In genomic region chr5:18745988-18746615, GRCh38 we compare ENCODE assay signal across 8 cellular contexts.
DNase-seq lines count a peak whose midpoint lies in the region; ATAC-seq, FAIRE-seq and TF ChIP-seq lines count a peak whose summit lies in the region.

No MANE protein-coding gene starts in this region.

- TF ChIP-seq EP300 in GM12878 (IDR thresholded peaks at IDR 0.05; ENCODE audit: borderline replicate concordance in 1 of 2, control insufficient read depth in 1 of 2, low read depth in 2 of 2, low read length in 2 of 2) = peak in 1 of 2 experiments; percentile 48; a peak in 1 of 4 replicates

- H3K36me3 ChIP-seq in HEK293 (ENCODE audit: control insufficient read depth in 2 of 2, insufficient read depth in 1 of 2, low read length in 2 of 2) (no peaks in the 10 kb centered on the region), MG63 (no peaks in the 10 kb centered on the region), GM12878 (ENCODE audit: control insufficient read depth in 2 of 2, insufficient read depth in 2 of 2, low read length in 1 of 2) (no peaks in the 10 kb centered on the region; a peak in 1 of 4 replicates), muscle layer of colon (ENCODE audit: insufficient read depth, low read length) (no peaks in the 10 kb centered on the region)

- peak; percentile 58 for DNase-seq in MG63
- peak; percentile 30 for DNase-seq in SKM-1 (lab: John Stamatoyannopoulos, UW; ENCODE audit: unreplicated experiment)
- peak; percentile 89 for DNase-seq in GM12878 (ENCODE audit: low read depth, low spot score)
- DNase-seq in globus pallidus (ENCODE audit: low spot score) = no peak
- no peak for DNase-seq in occipital lobe (lab: John Stamatoyannopoulos, UW)

- RAD21 ChIA-PET in GM12878 (lab: Charles Lee; ENCODE audit: unreplicated experiment) = interaction anchor here (1.1 to 2.7 kb wide), 4 partner anchors 9 to 280 kb away, joined by 3 to 33 read pairs (median 5); no protein-coding TSS in a partner anchor

- intact Hi-C loops in GM12878 (cut with micrococcal nuclease; ENCODE audit: unreplicated experiment) = loop anchor here (1.0 kb wide), 1 partner anchor 48 kb away; no protein-coding TSS in a partner anchor

- H3K4me2 ChIP-seq in GM12878 (ENCODE audit: control insufficient read depth, insufficient read depth) = peak overlapping the region; percentile 97

- ATAC-seq in GM18499 (IDR thresholded peaks at IDR 0.05; ENCODE audit: insufficient read depth, unreplicated experiment) (peak; percentile 52), GM12878 (peak; percentile 75)

- no peaks in the 10 kb centered on the region for H4K20me1 ChIP-seq in GM12878 (ENCODE audit: control insufficient read depth, insufficient read depth)

- H3K9ac ChIP-seq in GM12878 (ENCODE audit: control insufficient read depth, insufficient read depth, low read length) = peak overlapping the region; percentile 69
- H3K9ac ChIP-seq in muscle layer of colon (ENCODE audit: low read length) = peak overlapping the region; percentile 28

- H3K27ac ChIP-seq in HEK293 (ENCODE audit: extremely low read depth, low read depth, low read length) (no peak overlapping the region), GM12878 (ENCODE audit: control insufficient read depth, insufficient read depth) (peak overlapping the region; percentile 82), muscle layer of colon (ENCODE audit: low read depth, low read length) (peak overlapping the region; percentile 32)

- H3K4me1 ChIP-seq in HEK293 (ENCODE audit: control insufficient read depth, insufficient read depth, low read length) (no peaks in the 10 kb centered on the region), GM12878 (ENCODE audit: control insufficient read depth, insufficient read depth, low read length) (peaks cover 24% of the 10 kb centered on the region), muscle layer of colon (ENCODE audit: insufficient read depth, low read length) (no peaks in the 10 kb centered on the region)

- no TSS peak for BruUV-seq in GM12878 (replicated peaks; lab: Mats Ljungman, UMichigan)

- in situ Hi-C loops in GM12878 (cut with MboI) = loop anchor here (25.0 kb wide), 1 partner anchor 1509 kb away; no protein-coding TSS in a partner anchor

- peak overlapping the region; percentile 61 for H2AFZ ChIP-seq in GM12878 (ENCODE audit: control insufficient read depth, low read depth, low read length)

- FAIRE-seq in GM12878 (lab: Jason Lieb, UNC) = peak; percentile 47

- H3K4me3 ChIP-seq in HEK293 (ENCODE audit: low read depth, low read length) (peak overlapping the region; percentile 1), MG63 (peak overlapping the region; percentile 69), GM12878 (peak overlapping the region; percentile 84), muscle layer of colon (ENCODE audit: low read depth in 1 of 2, low read length in 2 of 2) (peak overlapping the region; percentile 26 to 82)

- no peaks in the 10 kb centered on the region for H3K9me3 ChIP-seq in HEK293 (ENCODE audit: control insufficient read depth, insufficient read depth, low read depth, low read length)
- H3K9me3 ChIP-seq in MG63 = peaks cover 7% of the 10 kb centered on the region; the same call in 1 of the 2 replicates
- H3K9me3 ChIP-seq in GM12878 (replicated peaks; ENCODE audit: control insufficient read depth, insufficient read depth, low read length) = peaks cover 12% of the 10 kb centered on the region; the same call in 2 of the 3 replicates
- no peaks in the 10 kb centered on the region for H3K9me3 ChIP-seq in muscle layer of colon (ENCODE audit: low read length)

- no peak for TF ChIP-seq RAD21 in GM12878 (IDR thresholded peaks at IDR 0.05; ENCODE audit: insufficient read depth, low read depth, low read length)

- peak; percentile 49; the same call in 1 of the 2 replicates for TF ChIP-seq POLR2A in GM12878 (IDR thresholded peaks at IDR 0.05; ENCODE audit: low read depth, low read length)

- WGBS in GM12878 (ENCODE audit: insufficient coverage, insufficient replicate concordance, low lambda C conversion rate, missing lambda C conversion rate) = 0% methylated on average over 9 of the region's 9 CpGs

- H3K27me3 ChIP-seq in MG63 = no peaks in the 10 kb centered on the region
- no peaks in the 10 kb centered on the region for H3K27me3 ChIP-seq in GM12878 (replicated peaks in 1 of 2; ENCODE audit: control insufficient read depth in 2 of 2, insufficient read depth in 2 of 2, low read length in 1 of 2)
- H3K27me3 ChIP-seq in muscle layer of colon (ENCODE audit: control insufficient read depth in 1 of 2, insufficient read depth in 2 of 2, low read length in 2 of 2) = no peaks in the 10 kb centered on the region

- TF ChIP-seq CTCF in HEK293 (tag by site-specific recombination; IDR thresholded peaks at IDR 0.05) = no peak
- TF ChIP-seq CTCF in GM12878 (IDR thresholded peaks at IDR 0.05 in 2 of 3, conservative IDR thresholded peaks at IDR 0.05 in 1 of 3; ENCODE audit: control insufficient read depth in 2 of 3, extremely low read depth in 1 of 3, insufficient read depth in 1 of 3, low read depth in 3 of 3, low read length in 3 of 3) = no peak

- CTCF ChIA-PET in HEK293 (lab: Yijun Ruan, JAX) (no interaction called here), GM12878 (lab: Yijun Ruan, JAX) (interaction anchor here (1.0 to 2.1 kb wide), 4 partner anchors 24 to 280 kb away, joined by 3 to 13 read pairs (median 4); no protein-coding TSS in a partner anchor)

- POLR2A ChIA-PET in HEK293 (lab: Yijun Ruan, JAX) = no interaction called here
- POLR2A ChIA-PET in GM12878 (lab: Charles Lee) = interaction anchor here (0.6 to 1.0 kb wide), 3 partner anchors 14 to 1215 kb away, joined by 3 to 6 read pairs (median 3); no protein-coding TSS in a partner anchor

- SMC1A ChIA-PET in GM12878 (lab: Charles Lee; ENCODE audit: uncharacterized antibody, unreplicated experiment) = interaction anchor here (0.8 to 3.9 kb wide), 6 partner anchors 9 to 48 kb away, joined by 3 to 24 read pairs (median 6); no protein-coding TSS in a partner anchor

- H3K79me2 ChIP-seq in GM12878 (ENCODE audit: control insufficient read depth, insufficient read depth, low read length) = peaks cover 29% of the 10 kb centered on the region

TF ChIP-seq in HEK293, 187 proteins besides CTCF, POLR2A, EP300 and RAD21:
- TF ChIP-seq ZBTB48 (tag by site-specific recombination; IDR thresholded peaks at IDR 0.05) (peak; percentile 79), ZNF10 (tag by site-specific recombination; IDR thresholded peaks at IDR 0.05) (no peak), PRDM1 (tag by site-specific recombination; IDR thresholded peaks at IDR 0.05) (peak; percentile 80)

TF ChIP-seq in GM12878, 131 proteins besides CTCF, POLR2A, EP300 and RAD21 (continues in another document):
- TF ChIP-seq MEF2B (IDR thresholded peaks at IDR 0.05; ENCODE audit: partially characterized antibody, poor library complexity, severe bottlenecking) (peak; percentile 95), MTA3 (IDR thresholded peaks at IDR 0.05; ENCODE audit: borderline replicate concordance, low read length) (0 out of 2 replicates have a peak, but pooled peaks have one; percentile 54), HSF1 (IDR thresholded peaks at IDR 0.05; ENCODE audit: low read depth, low read length) (no peak), SMAD5 (IDR thresholded peaks at IDR 0.05; ENCODE audit: low read depth) (no peak), BACH1 (IDR thresholded peaks at IDR 0.05; ENCODE audit: borderline replicate concordance) (peak; percentile 17; the same call in 1 of the 2 replicates), IKZF2 (IDR thresholded peaks at IDR 0.05) (peak in 1 of 2 experiments; percentile 32; a peak in 1 of 4 replicates), MLLT1 (IDR thresholded peaks at IDR 0.05) (peak; percentile 28; the same call in 1 of the 2 replicates), ASH2L (IDR thresholded peaks at IDR 0.05; ENCODE audit: borderline replicate concordance, low read depth) (peak; percentile 69; the same call in 1 of the 2 replicates), CREM (IDR thresholded peaks at IDR 0.05; ENCODE audit: low read depth) (0 out of 2 replicates have a peak, but pooled peaks have one; percentile 44), MXI1 (IDR thresholded peaks at IDR 0.05; ENCODE audit: low read depth, low read length) (peak; percentile 68), STAT3 (IDR thresholded peaks at IDR 0.05; ENCODE audit: low read depth, low read length) (peak; percentile 53; the same call in 1 of the 2 replicates)
- TF ChIP-seq, protein P1, sequence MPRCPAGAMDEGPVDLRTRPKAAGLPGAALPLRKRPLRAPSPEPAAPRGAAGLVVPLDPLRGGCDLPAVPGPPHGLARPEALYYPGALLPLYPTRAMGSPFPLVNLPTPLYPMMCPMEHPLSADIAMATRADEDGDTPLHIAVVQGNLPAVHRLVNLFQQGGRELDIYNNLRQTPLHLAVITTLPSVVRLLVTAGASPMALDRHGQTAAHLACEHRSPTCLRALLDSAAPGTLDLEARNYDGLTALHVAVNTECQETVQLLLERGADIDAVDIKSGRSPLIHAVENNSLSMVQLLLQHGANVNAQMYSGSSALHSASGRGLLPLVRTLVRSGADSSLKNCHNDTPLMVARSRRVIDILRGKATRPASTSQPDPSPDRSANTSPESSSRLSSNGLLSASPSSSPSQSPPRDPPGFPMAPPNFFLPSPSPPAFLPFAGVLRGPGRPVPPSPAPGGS (IDR thresholded peaks at IDR 0.05; ENCODE audit: borderline replicate concordance, insufficient read depth, low read depth, low read length, poor library complexity, severe bottlenecking) = peak; percentile 52

Comparison
In these comparisons a context has a peak if more than half of its experiments do, and no peak if none do; other contexts are left out.
1. H3K4me3 ChIP-seq: peak in every context shown above with its lines; median percentile 84 in GM12878; 69 in MG63; 54 in muscle layer of colon; 1 in HEK293.
2. DNase-seq: peak in MG63 (single experiment), SKM-1 (single experiment) and GM12878 (single experiment); none in globus pallidus (single experiment) and occipital lobe (single experiment).